29 cellular contexts compared by ENCODE assay signal in genomic region chr12:54465857-54466499, GRCh38. TPM values are rescaled to one million over a fixed set of nuclear protein-coding genes. Genes with fewer than 3 reads are reported as not detected.
"Had no signal": no experiment of that assay in that cellular context is flagged by ENCODE, and none has a peak within 500 bp of the region (broad histone marks: within the 10 kb centered on the region; RNA-seq: fewer than 3 reads in every experiment).

No MANE protein-coding gene starts in this region.

- H3K9me3 ChIP-seq: colonic mucosa, gastrocnemius medialis, lower lobe of right lung, psoas muscle, sigmoid colon, thoracic aorta, tibial nerve, upper lobe of right lung, uterus had no signal

- H3K36me3 Mint-ChIP-seq: natural killer cell had no signal

- DNase-seq: colonic mucosa; effector CD8-positive, alpha-beta T cell; endodermal cell; foreskin fibroblast; gastrocnemius medialis; head of caudate nucleus; left ventricle myocardium superior; lower lobe of right lung; natural killer cell; psoas muscle; right cardiac atrium; sigmoid colon; stimulated activated CD4-positive, alpha-beta T cell treated with anti-CD3 and anti-CD28 coated beads, Interleukin-2, amount 100 ng/mL, for 24 hours; stimulated activated CD4-positive, alpha-beta T cell treated with anti-CD3 and anti-CD28 coated beads, Interleukin-4, amount 100 ng/mL, for 24 hours; stimulated activated naive CD8-positive, alpha-beta T cell treated with anti-CD3 and anti-CD28 coated beads, Interleukin-15, Interleukin-2, amounts not matched to agents 100 U/mL and 50 U/mL, for 24 hours; upper lobe of right lung; uterus had no signal

- H3K4me3 ChIP-seq: colonic mucosa, gastrocnemius medialis, lower lobe of right lung, psoas muscle, sigmoid colon, thoracic aorta, tibial nerve, upper lobe of right lung, uterus had no signal

- H3K36me3 ChIP-seq: colonic mucosa, gastrocnemius medialis, lower lobe of right lung, thoracic aorta, tibial nerve, upper lobe of right lung, uterus had no signal

- H3K27me3 Mint-ChIP-seq: dendritic cell treated with granulocyte-macrophage colony-stimulating factor and Interleukin-4, amounts not matched to agents 40 ng/mL and 50 ng/mL, for 4 days had no signal

- H3K4me1 Mint-ChIP-seq: natural killer cell; neural crest cell; stimulated activated effector memory CD8-positive, alpha-beta T cell treated with anti-CD3 and anti-CD28 coated beads, Interleukin-12 subunit alpha, Interleukin-12 subunit beta, amount 100 ng/mL, for 72 hours had no signal

- H3K27me3 ChIP-seq: colonic mucosa, gastrocnemius medialis, sigmoid colon, tibial nerve, upper lobe of right lung had no signal

- H3K27ac Mint-ChIP-seq: dendritic cell treated with granulocyte-macrophage colony-stimulating factor and Interleukin-4, amounts not matched to agents 40 ng/mL and 50 ng/mL, for 4 days; endodermal cell; natural killer cell; stimulated activated effector memory CD8-positive, alpha-beta T cell treated with anti-CD3 and anti-CD28 coated beads, Interleukin-12 subunit alpha, Interleukin-12 subunit beta, amount 100 ng/mL, for 72 hours had no signal

- H3K27ac ChIP-seq: colonic mucosa, epithelial cell of prostate, gastrocnemius medialis, lower lobe of right lung, psoas muscle, thoracic aorta, tibial nerve, upper lobe of right lung, uterus had no signal

- ATAC-seq: esophagus mucosa; gastrocnemius medialis; left ventricle myocardium superior; lower lobe of right lung; natural killer cell; psoas muscle; right cardiac atrium; stimulated activated effector memory CD8-positive, alpha-beta T cell treated with anti-CD3 and anti-CD28 coated beads, Interleukin-12 subunit alpha, Interleukin-12 subunit beta, amount 100 ng/mL, for 72 hours; stimulated activated naive CD8-positive, alpha-beta T cell treated with anti-CD3 and anti-CD28 coated beads, Interleukin-15, Interleukin-2, amounts not matched to agents 100 U/mL and 50 U/mL, for 24 hours; upper lobe of right lung had no signal

- H3K9me3 Mint-ChIP-seq: dendritic cell treated with granulocyte-macrophage colony-stimulating factor and Interleukin-4, amounts not matched to agents 40 ng/mL and 50 ng/mL, for 4 days; endodermal cell; natural killer cell; neural crest cell; stimulated activated effector memory CD8-positive, alpha-beta T cell treated with anti-CD3 and anti-CD28 coated beads, Interleukin-12 subunit alpha, Interleukin-12 subunit beta, amount 100 ng/mL, for 72 hours had no signal

- H3K4me3 Mint-ChIP-seq: dendritic cell treated with granulocyte-macrophage colony-stimulating factor and Interleukin-4, amounts not matched to agents 40 ng/mL and 50 ng/mL, for 4 days; endodermal cell; natural killer cell; neural crest cell; stimulated activated effector memory CD8-positive, alpha-beta T cell treated with anti-CD3 and anti-CD28 coated beads, Interleukin-12 subunit alpha, Interleukin-12 subunit beta, amount 100 ng/mL, for 72 hours had no signal

RNA-seq across cellular contexts. Expression of gene GTSF1, which starts 7.4 kb away (rescaled TPM):
- total RNA-seq: endodermal cell, esophagus mucosa, gastrocnemius medialis, glomerular endothelial cell, left ventricle myocardium superior, neural crest cell, osteocyte, sigmoid colon, skeletal muscle tissue, thoracic aorta, uterus had no signal
- polyA plus RNA-seq: keratinocyte, psoas muscle, right cardiac atrium had no signal

RNA-seq across cellular contexts. Expression of gene NCKAP1L, which starts 31.6 kb away (rescaled TPM):
- total RNA-seq: glomerular endothelial cell, osteocyte, renal cortical epithelial cell had no signal
- polyA plus RNA-seq: keratinocyte had no signal
